ENCODE assay signal across 17 cellular contexts in genomic region chr6:91744576-91744975, GRCh38.
"Had no signal": no experiment of that assay in that cellular context is flagged by ENCODE, and none has a peak within 500 bp of the region (broad histone marks: within the 10 kb centered on the region; RNA-seq: fewer than 3 reads in every experiment).

No MANE protein-coding gene starts in this region.

- H3K27ac ChIP-seq: HL-60, KMS-11, SJCRH30 had no signal

- H3K4me3 ChIP-seq: K562, SJCRH30 had no signal

- H3K27me3 ChIP-seq: SJCRH30 had no signal

- ATAC-seq: K562, Panc1, SK-N-SH treated with all-trans-retinoic acid at 6 μM for 48 hours had no signal

- H3K4me2 ChIP-seq: KMS-11 had no signal

- H3K9ac ChIP-seq: KMS-11 had no signal

- H3K4me1 ChIP-seq: SJCRH30 had no signal

- H3K9me3 ChIP-seq: SJCRH30 had no signal

- DNase-seq: Kasumi-1, NCI-H1092, NCI-H1105 treated with DMSO at 0.1 percent for 48 hours, NCI-H1417 treated with DMSO at 0.1 percent for 48 hours, NCI-H1694 treated with DMSO at 0.1 percent for 48 hours, NCI-H2081, NCI-H2107, NCI-H2227 treated with DMSO at 0.1 percent for 48 hours, NCI-H524, NCI-H748 treated with DMSO at 0.1 percent for 48 hours, Right ventricle myocardium superior had no signal

- H3K36me3 ChIP-seq: SJCRH30 had no signal
